ENCODE assay signal across 7 cellular contexts in genomic region chr12:131893605-131894312, GRCh38. TPM values are rescaled to one million over a fixed set of nuclear protein-coding genes. Genes with fewer than 3 reads are reported as not detected.
DNase-seq lines count a peak whose midpoint lies in the region; ATAC-seq and TF ChIP-seq lines count a peak whose summit lies in the region.

No MANE protein-coding gene starts in this region.

- H3K27ac Mint-ChIP-seq in endothelial cell (ENCODE audit: unreplicated experiment) = peak overlapping the region; percentile 41

- intact Hi-C loops in sciatic nerve (cut with DNase I) = no loop called here

- H3K27me3 Mint-ChIP-seq in endothelial cell (ENCODE audit: unreplicated experiment) = peaks cover 8% of the 10 kb centered on the region

- H3K9me3 Mint-ChIP-seq in endothelial cell (ENCODE audit: unreplicated experiment) = no peaks in the 10 kb centered on the region

- H3K36me3 Mint-ChIP-seq in endothelial cell (ENCODE audit: low read depth, unreplicated experiment) = peaks cover 3% of the 10 kb centered on the region

- peak overlapping the region; percentile 38 for H3K4me3 Mint-ChIP-seq in endothelial cell (ENCODE audit: unreplicated experiment)

- DNase-seq in DMS114 treated with DMSO at 0.1 percent for 48 hours (lab: John Stamatoyannopoulos, UW; ENCODE audit: unreplicated experiment) = peak; percentile 9
- DNase-seq in NCI-H748 (lab: John Stamatoyannopoulos, UW; ENCODE audit: unreplicated experiment) = peak; percentile 54
- DNase-seq in endothelial cell (ENCODE audit: low spot score) = no peak
- DNase-seq in sciatic nerve (ENCODE audit: low spot score) = no peak
- no peak for DNase-seq in NCI-H510A treated with DMSO at 0.1 percent for 48 hours (lab: John Stamatoyannopoulos, UW)
- DNase-seq in HK-2 (ENCODE audit: unreplicated experiment) = no peak

- ATAC-seq in sciatic nerve (peak; percentile 14), GM18858 (IDR thresholded peaks at IDR 0.05; ENCODE audit: unreplicated experiment) (no peak)

- no peak for TF ChIP-seq CTCF in endothelial cell (IDR thresholded peaks at IDR 0.05; ENCODE audit: unreplicated experiment)

- peaks cover 8% of the 10 kb centered on the region for H3K4me1 Mint-ChIP-seq in endothelial cell (ENCODE audit: unreplicated experiment)

RNA-seq across cellular contexts. Expression of gene ULK1, which starts 0.7 kb away (rescaled TPM):
- total RNA-seq in endothelial cell (ENCODE audit: unreplicated experiment) = 53.7 TPM
- 40.6 TPM for total RNA-seq in sciatic nerve

RNA-seq across cellular contexts. Expression of gene PUS1, which starts 35.3 kb away (rescaled TPM):
- total RNA-seq in endothelial cell (ENCODE audit: unreplicated experiment) (25.8 TPM), sciatic nerve (16.3 TPM)

RNA-seq across cellular contexts. Expression of gene EP400, which starts 56.0 kb away (rescaled TPM):
- total RNA-seq in endothelial cell (ENCODE audit: unreplicated experiment) (66.2 TPM), sciatic nerve (56.9 TPM)

Comparison
In these comparisons a context has a peak if more than half of its experiments do, and no peak if none do; other contexts are left out.
1. DNase-seq: peak in DMS114 treated with DMSO at 0.1 percent for 48 hours (single experiment) and NCI-H748 (single experiment); none in endothelial cell (single experiment), sciatic nerve (single experiment), NCI-H510A treated with DMSO at 0.1 percent for 48 hours (single experiment) and HK-2 (single experiment).